In genomic region chr2:95122197-95122551, GRCh38 we compare ENCODE assay signal across 8 cellular contexts. TPM values are rescaled to one million over a fixed set of nuclear protein-coding genes. Genes with fewer than 3 reads are reported as not detected.
DNase-seq lines count a peak whose midpoint lies in the region; ATAC-seq, FAIRE-seq and TF ChIP-seq lines count a peak whose summit lies in the region.

No MANE protein-coding gene starts in this region.

- peaks cover 4% of the 10 kb centered on the region for H3K9me3 Mint-ChIP-seq in activated CD8-positive, alpha-beta T cell treated with anti-CD3 and anti-CD28 coated beads, Interleukin-2, amount 10 ng/mL, durations not matched to agents 7 days and 5 days (ENCODE audit: insufficient read depth)

- H3K36me3 ChIP-seq in keratinocyte (ENCODE audit: control insufficient read depth in 2 of 2, extremely low read depth in 1 of 2, insufficient read depth in 2 of 2, low read length in 2 of 2) (peaks cover 0 to 2% of the 10 kb centered on the region in 2 experiments), thoracic aorta (no peaks in the 10 kb centered on the region)

- POLR2A ChIA-PET in activated CD8-positive, alpha-beta T cell treated with anti-CD3 and anti-CD28 coated beads, Interleukin-2, amount 10 ng/mL, durations not matched to agents 7 days and 5 days (lab: Charles Lee), result interaction anchor here (0.9 to 2.8 kb wide), 8 partner anchors 20 to 110 kb away, joined by 3 to 15 read pairs (median 7); partner anchors contain the start of genes MAL, ZNF2 and ZNF514

- no peaks in the 10 kb centered on the region for H3K9me3 ChIP-seq in keratinocyte (ENCODE audit: control insufficient read depth, low read depth, low read length)
- H3K9me3 ChIP-seq in thoracic aorta, result no peaks in the 10 kb centered on the region

- dilution Hi-C loops in keratinocyte (cut with MboI; ENCODE audit: extremely low pct_ligation_motif_present, low sequenced_read_pairs), result no loop called here

- peaks cover 40% of the 10 kb centered on the region for H3K4me1 Mint-ChIP-seq in activated CD8-positive, alpha-beta T cell treated with anti-CD3 and anti-CD28 coated beads, Interleukin-2, amount 10 ng/mL, durations not matched to agents 7 days and 5 days (ENCODE audit: low read depth)

- H3K79me2 ChIP-seq in keratinocyte (ENCODE audit: control insufficient read depth, insufficient read depth, low read length), result peaks cover 38% of the 10 kb centered on the region

- H3K36me3 Mint-ChIP-seq in activated CD8-positive, alpha-beta T cell treated with anti-CD3 and anti-CD28 coated beads, Interleukin-2, amount 10 ng/mL, durations not matched to agents 7 days and 5 days (ENCODE audit: low read depth), result peaks cover 33% of the 10 kb centered on the region

- H3K4me3 Mint-ChIP-seq in activated CD8-positive, alpha-beta T cell treated with anti-CD3 and anti-CD28 coated beads, Interleukin-2, amount 10 ng/mL, durations not matched to agents 7 days and 5 days, result peak overlapping the region; percentile 96

- H4K20me1 ChIP-seq in keratinocyte (ENCODE audit: control insufficient read depth, extremely low read depth, insufficient read depth, low read length), result no peaks in the 10 kb centered on the region

- H3K4me1 ChIP-seq in keratinocyte (ENCODE audit: control insufficient read depth, extremely low read depth, insufficient read depth, low read length), result peaks cover 12% of the 10 kb centered on the region
- peaks cover 3 to 28% of the 10 kb centered on the region in 2 donors for H3K4me1 ChIP-seq in thoracic aorta (ENCODE audit: control insufficient read depth in 1 of 2, low read depth in 2 of 2)

- H3K27me3 Mint-ChIP-seq in activated CD8-positive, alpha-beta T cell treated with anti-CD3 and anti-CD28 coated beads, Interleukin-2, amount 10 ng/mL, durations not matched to agents 7 days and 5 days (ENCODE audit: low read depth), result peaks cover 3% of the 10 kb centered on the region

- FAIRE-seq in keratinocyte (lab: Jason Lieb, UNC), result no peak

- H2AFZ ChIP-seq in keratinocyte (ENCODE audit: control insufficient read depth, low read length), result peak overlapping the region; percentile 95

- H3K27ac ChIP-seq in keratinocyte (ENCODE audit: control insufficient read depth, insufficient read depth, low read length), result no peak overlapping the region
- peak overlapping the region in 1 of 2 donors; percentile 84 for H3K27ac ChIP-seq in thoracic aorta

- H3K9me1 ChIP-seq in keratinocyte (ENCODE audit: control insufficient read depth, extremely low read depth, insufficient read depth, low read length), result no peaks in the 10 kb centered on the region

- H3K4me2 ChIP-seq in keratinocyte (ENCODE audit: control insufficient read depth, extremely low read depth, insufficient read depth, low read depth, low read length), result peak overlapping the region; percentile 76

- peak; percentile 27 for DNase-seq in NCI-H1105 (lab: John Stamatoyannopoulos, UW)
- DNase-seq in NCI-H1105 treated with DMSO at 0.1 percent for 48 hours (lab: John Stamatoyannopoulos, UW), result no peak
- DNase-seq in activated CD8-positive, alpha-beta T cell treated with anti-CD3 and anti-CD28 coated beads, Interleukin-2, amount 10 ng/mL, durations not matched to agents 7 days and 5 days, result no peak
- no peak for DNase-seq in keratinocyte (ENCODE audit: low read depth, low spot score)
- no peak for DNase-seq in thoracic aorta (ENCODE audit: low spot score)
- DNase-seq in NCI-H524 treated with DMSO at 0.1 percent for 48 hours (lab: John Stamatoyannopoulos, UW), result no peak
- no peak for DNase-seq in SW480 (ENCODE audit: low spot score)

- H3K4me3 ChIP-seq in keratinocyte (ENCODE audit: control insufficient read depth in 2 of 3, extremely low read depth in 1 of 3, insufficient read depth in 2 of 3, low read depth in 1 of 3, low read length in 3 of 3), result peak overlapping the region; percentile 99 to 100 (median 100)
- H3K4me3 ChIP-seq in thoracic aorta, result peak overlapping the region; percentile 83

- CTCF ChIA-PET in activated CD8-positive, alpha-beta T cell treated with anti-CD3 and anti-CD28 coated beads, Interleukin-2, amount 10 ng/mL, durations not matched to agents 7 days and 5 days (lab: Charles Lee), result interaction anchor here (1.1 to 10.5 kb wide), 9 partner anchors 37 to 165 kb away, joined by 3 to 296 read pairs (median 6); partner anchors contain the start of genes MAL and ZNF514

- H3K27ac Mint-ChIP-seq in activated CD8-positive, alpha-beta T cell treated with anti-CD3 and anti-CD28 coated beads, Interleukin-2, amount 10 ng/mL, durations not matched to agents 7 days and 5 days, result peak overlapping the region; percentile 96

- TF ChIP-seq CTCF in keratinocyte (optimal IDR thresholded peaks at IDR 0.05 in 1 of 3, IDR thresholded peaks at IDR 0.05 in 1 of 3, conservative IDR thresholded peaks at IDR 0.05 in 1 of 3; ENCODE audit: extremely low read depth in 1 of 3, insufficient read depth in 2 of 3, low read length in 3 of 3) (no peak), thoracic aorta (IDR thresholded peaks at IDR 0.05) (no peak)

- H3K9ac ChIP-seq in keratinocyte (ENCODE audit: control insufficient read depth, extremely low read depth, insufficient read depth, low read length), result peak overlapping the region; percentile 95

- ATAC-seq in HG02981 (IDR thresholded peaks at IDR 0.05; ENCODE audit: unreplicated experiment) (peak; percentile 2), thoracic aorta (ENCODE audit: insufficient number of reproducible peaks, low FRiP score, low read depth) (no peak)
- no peak for ATAC-seq in activated CD8-positive, alpha-beta T cell treated with anti-CD3 and anti-CD28 coated beads, Interleukin-2, amount 10 ng/mL, durations not matched to agents 7 days and 5 days

- H3K27me3 ChIP-seq in keratinocyte (ENCODE audit: control insufficient read depth, extremely low read depth, insufficient read depth, low read length) (no peaks in the 10 kb centered on the region), thoracic aorta (replicated peaks; ENCODE audit: insufficient read depth) (no peaks in the 10 kb centered on the region)

RNA-seq across cellular contexts. Expression of gene MRPS5, which starts 0.6 kb away (rescaled TPM):
- total RNA-seq in activated CD8-positive, alpha-beta T cell treated with anti-CD3 and anti-CD28 coated beads, Interleukin-2, amount 10 ng/mL, durations not matched to agents 7 days and 5 days, result 10 to 100 TPM; 79.8 to 83.3 TPM
- polyA plus RNA-seq in keratinocyte, result 52.2 to 64.9 TPM (median 56.7 TPM) in 3 replicates
- polyA plus RNA-seq in keratinocyte (2011; ENCODE audit: low read depth), result 81.3 TPM
- 40.9 and 47.9 TPM in 2 replicates for polyA plus RNA-seq in keratinocyte (2011; cell fraction: cytosol; rRNA removed)
- 86.7 and 103 TPM in 2 replicates for polyA plus RNA-seq in keratinocyte (2011; cell fraction: nucleus; rRNA removed)
- polyA plus RNA-seq in keratinocyte (2012; ENCODE audit: low replicate concordance), result 40.9 and 51.0 TPM in 2 replicates
- polyA minus RNA-seq in keratinocyte, result 27.3 to 29.8 TPM (median 28.7 TPM) in 3 replicates
- polyA minus RNA-seq in keratinocyte (2011; cell fraction: cytosol; rRNA and poly(A)+ RNA removed), result 27.6 TPM
- 21.7 and 28.0 TPM in 2 replicates for polyA minus RNA-seq in keratinocyte (2011; cell fraction: nucleus; rRNA and poly(A)+ RNA removed)
- total RNA-seq in thoracic aorta, result 10 to 100 TPM; 35.3 to 44.8 TPM

RNA-seq across cellular contexts. Expression of gene ZNF514, which starts 37.5 kb away (rescaled TPM):
- 10 to 100 TPM; 16.3 to 17.4 TPM for total RNA-seq in activated CD8-positive, alpha-beta T cell treated with anti-CD3 and anti-CD28 coated beads, Interleukin-2, amount 10 ng/mL, durations not matched to agents 7 days and 5 days
- 4.0 to 8.0 TPM (median 7.9 TPM) in 3 replicates for polyA plus RNA-seq in keratinocyte
- polyA plus RNA-seq in keratinocyte (2011; ENCODE audit: low read depth), result 2.0 TPM
- polyA plus RNA-seq in keratinocyte (2011; cell fraction: cytosol; rRNA removed), result 3.1 and 3.6 TPM in 2 replicates
- polyA plus RNA-seq in keratinocyte (2011; cell fraction: nucleus; rRNA removed), result 21.3 and 21.9 TPM in 2 replicates
- 5.4 and 6.9 TPM in 2 replicates for polyA plus RNA-seq in keratinocyte (2012; ENCODE audit: low replicate concordance)
- polyA minus RNA-seq in keratinocyte, result 1.2 to 7.1 TPM (median 3.5 TPM) in 3 replicates
- polyA minus RNA-seq in keratinocyte (2011; cell fraction: cytosol; rRNA and poly(A)+ RNA removed), result 2.9 TPM
- 7.1 and 10.5 TPM in 2 replicates for polyA minus RNA-seq in keratinocyte (2011; cell fraction: nucleus; rRNA and poly(A)+ RNA removed)
- 10 to 100 TPM; 13.3 to 22.3 TPM for total RNA-seq in thoracic aorta

RNA-seq across cellular contexts. Expression of gene ZNF2, which starts 43.4 kb away (rescaled TPM):
- 1 to 10 TPM; 4.5 to 5.0 TPM for total RNA-seq in activated CD8-positive, alpha-beta T cell treated with anti-CD3 and anti-CD28 coated beads, Interleukin-2, amount 10 ng/mL, durations not matched to agents 7 days and 5 days
- polyA plus RNA-seq in keratinocyte, result 3.1 to 3.7 TPM (median 3.5 TPM) in 3 replicates
- polyA plus RNA-seq in keratinocyte (2011; ENCODE audit: low read depth), result 1.2 TPM
- 1.9 and 2.4 TPM in 2 replicates for polyA plus RNA-seq in keratinocyte (2011; cell fraction: cytosol; rRNA removed)
- polyA plus RNA-seq in keratinocyte (2011; cell fraction: nucleus; rRNA removed), result 3.3 and 3.4 TPM in 2 replicates
- 2.8 and 3.3 TPM in 2 replicates for polyA plus RNA-seq in keratinocyte (2012; ENCODE audit: low replicate concordance)
- polyA minus RNA-seq in keratinocyte, result 5.0 to 8.0 TPM (median 5.4 TPM) in 3 replicates
- 3.3 TPM for polyA minus RNA-seq in keratinocyte (2011; cell fraction: cytosol; rRNA and poly(A)+ RNA removed)
- 3.9 and 5.5 TPM in 2 replicates for polyA minus RNA-seq in keratinocyte (2011; cell fraction: nucleus; rRNA and poly(A)+ RNA removed)
- 1 to 10 TPM; 2.0 to 2.3 TPM for total RNA-seq in thoracic aorta
